In the genomic region with DNA sequence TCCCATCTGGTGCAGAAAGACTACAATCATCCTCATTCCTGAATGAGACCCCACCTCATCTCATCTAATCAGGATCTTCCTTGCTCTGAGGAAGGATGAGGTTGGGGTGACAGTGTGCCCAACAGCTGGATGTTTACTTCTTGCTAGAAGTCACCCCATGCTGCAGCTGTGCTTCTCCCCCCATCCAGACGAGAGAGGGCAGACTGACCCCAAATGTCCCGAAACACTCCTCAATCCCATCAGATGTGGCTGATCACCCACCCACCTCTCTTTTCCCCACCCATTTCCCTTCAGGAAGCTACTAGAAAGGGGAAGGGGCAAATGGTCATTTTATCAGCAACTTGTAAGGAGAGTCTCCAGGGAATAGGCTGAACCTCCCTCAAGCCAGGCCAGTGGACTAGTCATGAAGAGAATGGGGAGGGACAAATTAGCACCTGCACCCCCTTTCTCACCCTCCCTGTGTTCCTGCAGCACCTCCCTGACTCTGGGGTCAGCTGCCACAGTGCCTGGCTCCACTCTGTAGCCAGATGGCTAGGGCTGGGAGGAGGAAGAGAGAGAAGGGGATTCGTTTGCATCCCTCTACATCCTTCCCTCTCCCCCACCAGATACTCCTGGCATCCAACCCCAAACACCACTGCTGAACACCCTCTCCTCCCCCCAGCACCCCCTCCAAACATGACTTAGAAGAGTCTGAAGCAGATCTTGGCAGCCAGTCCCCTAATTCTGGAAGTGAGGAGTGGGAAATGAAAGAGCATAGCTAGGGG, we compare ENCODE assay signal across 8 cellular contexts. TPM values are rescaled to one million over a fixed set of nuclear protein-coding genes. Genes with fewer than 3 reads are reported as not detected.
DNase-seq lines count a peak whose midpoint lies in the region; ATAC-seq and TF ChIP-seq lines count a peak whose summit lies in the region.

No MANE protein-coding gene starts in this region.

- no peak for ATAC-seq in HG02973 (IDR thresholded peaks at IDR 0.05; ENCODE audit: unreplicated experiment)

- peaks cover 7% of the 10 kb centered on the region for H3K36me3 Mint-ChIP-seq in nephron progenitor cell (ENCODE audit: low read depth)

- peaks cover 91% of the 10 kb centered on the region for H3K4me1 Mint-ChIP-seq in nephron progenitor cell

- peak overlapping the region; percentile 89 for H3K27ac Mint-ChIP-seq in nephron progenitor cell

- peak overlapping the region; percentile 96 for H3K4me3 Mint-ChIP-seq in nephron progenitor cell

- H3K27ac ChIP-seq in dorsolateral prefrontal cortex = peak overlapping the region in 49 of 59 donors; percentile 8 to 98 (median 72)

- H3K4me3 ChIP-seq in BE2C (ENCODE audit: low read depth, low read length) (peak overlapping the region; percentile 43), dorsolateral prefrontal cortex (peak overlapping the region in 34 of 59 donors; percentile 2 to 86 (median 30))

- H3K27me3 Mint-ChIP-seq in nephron progenitor cell (ENCODE audit: low read depth, poor library complexity) = no peaks in the 10 kb centered on the region

- DNase-seq in BE2C (no peak), NAMALWA (ENCODE audit: low spot score) (peak; percentile 51), dorsolateral prefrontal cortex (no peak), nephron progenitor cell (no peak), iPS-NIHi11 (ENCODE audit: low spot score) (no peak), hippocampal formation (lab: John Stamatoyannopoulos, UW) (no peak), amygdala (lab: John Stamatoyannopoulos, UW) (no peak)

- H3K27me3 ChIP-seq in BE2C (no peaks in the 10 kb centered on the region), dorsolateral prefrontal cortex (no peaks in the 10 kb centered on the region)

- no peaks in the 10 kb centered on the region for H3K9me3 Mint-ChIP-seq in nephron progenitor cell

- no peaks in the 10 kb centered on the region for H3K9me3 ChIP-seq in BE2C

- peaks cover 21% of the 10 kb centered on the region for H3K4me1 ChIP-seq in BE2C

- no peak for TF ChIP-seq CTCF in BE2C (IDR thresholded peaks at IDR 0.05; ENCODE audit: low read depth, low read length)
- TF ChIP-seq CTCF in dorsolateral prefrontal cortex (IDR thresholded peaks at IDR 0.05 in 54 of 56, conservative IDR thresholded peaks at IDR 0.05 in 2 of 56; ENCODE audit: low read depth in 1 of 56, partially characterized antibody in 56 of 56) = no peak
- TF ChIP-seq CTCF in nephron progenitor cell (IDR thresholded peaks at IDR 0.05) = no peak

- intact Hi-C loops in dorsolateral prefrontal cortex (cut with DNase I) = loop anchor here (5.0 to 10.0 kb wide), 3 partner anchors 41 to 518 kb away; a partner anchor contains a TSS

- peaks cover 12% of the 10 kb centered on the region for H3K36me3 ChIP-seq in BE2C

RNA-seq across cellular contexts. Expression of a gene that starts 2.8 kb away (rescaled TPM):
- polyA plus RNA-seq in BE2C (2012; ENCODE audit: insufficient read depth, insufficient read length, low read depth) = 126 TPM
- total RNA-seq in dorsolateral prefrontal cortex = 100 to 1,000 TPM in 21 of 120 experiments, 10 to 100 TPM in 99; 58.5 to 126 (median 86.8) TPM

RNA-seq across cellular contexts. Expression of a gene that starts 12.9 kb away (rescaled TPM):
- polyA plus RNA-seq in BE2C (2012; ENCODE audit: insufficient read depth, insufficient read length, low read depth) = 2,479 TPM
- 100 to 1,000 TPM; 248 to 863 (median 546) TPM for total RNA-seq in dorsolateral prefrontal cortex

RNA-seq across cellular contexts. Expression of a gene that starts 55.2 kb away (rescaled TPM):
- 219 TPM for polyA plus RNA-seq in BE2C (2012; ENCODE audit: insufficient read depth, insufficient read length, low read depth)
- total RNA-seq in dorsolateral prefrontal cortex = 100 to 1,000 TPM; 109 to 354 (median 170) TPM
